Comparison of ENCODE assay signal across 17 cellular contexts in genomic region chr9:36039696-36040095, GRCh38. TPM values are rescaled to one million over a fixed set of nuclear protein-coding genes. Genes with fewer than 3 reads are reported as not detected.
A peak's percentile ranks its signal among the peaks of the same experiment; 100 is the strongest.
DNase-seq lines count a peak whose midpoint lies in the region; ATAC-seq and TF ChIP-seq lines count a peak whose summit lies in the region.
"Had no signal": no experiment of that assay in that cellular context is flagged by ENCODE, and none has a peak within 500 bp of the region (broad histone marks: within the 10 kb centered on the region; RNA-seq: fewer than 3 reads in every experiment).

No MANE protein-coding gene starts in this region.

- ATAC-seq in natural killer cell treated with Interleukin-12 subunit alpha and Interleukin-12 subunit beta and Interleukin-15 and Interleukin-18, amount 100 ng/mL, for 72 hours: no peak
- ATAC-seq in activated CD4-positive, alpha-beta T cell treated with anti-CD3 and anti-CD28 coated beads for 36 hours: no peak
- ATAC-seq: left colon had no signal

- CTCF ChIA-PET in activated CD4-positive, alpha-beta T cell treated with anti-CD3 and anti-CD28 coated beads for 36 hours (lab: Charles Lee): interaction anchor here (0.7 to 1.4 kb wide), 3 partner anchors 10 to 17 kb away, joined by 3 to 4 read pairs (median 3); no protein-coding TSS in a partner anchor

- no peak overlapping the region for H2AFZ ChIP-seq in neural cell (ENCODE audit: low read depth, low read length)

- H3K79me2 ChIP-seq in neural cell (replicated peaks; ENCODE audit: insufficient read depth, low read length): peaks cover 43% of the 10 kb centered on the region

- no peaks in the 10 kb centered on the region for H3K27me3 ChIP-seq in neural cell (ENCODE audit: insufficient read depth, low read depth, low read length)

- H3K9me2 ChIP-seq in neural cell (ENCODE audit: insufficient read depth, low read length): no peaks in the 10 kb centered on the region

- no peaks in the 10 kb centered on the region for H3F3A ChIP-seq in neural cell (ENCODE audit: insufficient read depth, low read length, poor library complexity, severe bottlenecking)

- H3K27me3 Mint-ChIP-seq in natural killer cell treated with Interleukin-12 subunit alpha and Interleukin-12 subunit beta and Interleukin-15 and Interleukin-18, amount 100 ng/mL, for 72 hours: no peaks in the 10 kb centered on the region
- H3K27me3 Mint-ChIP-seq in activated CD4-positive, alpha-beta T cell treated with anti-CD3 and anti-CD28 coated beads for 36 hours: no peaks in the 10 kb centered on the region
- H3K27me3 Mint-ChIP-seq: activated naive CD8-positive, alpha-beta T cell had no signal

- H4K20me1 ChIP-seq in neural cell (ENCODE audit: insufficient read depth): no peaks in the 10 kb centered on the region

- no peak overlapping the region for H3K27ac Mint-ChIP-seq in natural killer cell treated with Interleukin-12 subunit alpha and Interleukin-12 subunit beta and Interleukin-15 and Interleukin-18, amount 100 ng/mL, for 72 hours
- no peak overlapping the region for H3K27ac Mint-ChIP-seq in activated CD4-positive, alpha-beta T cell treated with anti-CD3 and anti-CD28 coated beads for 36 hours
- H3K27ac Mint-ChIP-seq: activated CD4-positive, alpha-beta T cell treated with anti-CD3 and anti-CD28 coated beads, Interleukin-2, amount 10 ng/mL, durations not matched to agents 24 days and 14 days had no signal

- H3K27ac ChIP-seq in neural cell (ENCODE audit: low read length): no peak overlapping the region
- H3K27ac ChIP-seq: KMS-11 had no signal

- no peaks in the 10 kb centered on the region for H3K36me3 Mint-ChIP-seq in natural killer cell treated with Interleukin-12 subunit alpha and Interleukin-12 subunit beta and Interleukin-15 and Interleukin-18, amount 100 ng/mL, for 72 hours
- no peaks in the 10 kb centered on the region for H3K36me3 Mint-ChIP-seq in activated CD4-positive, alpha-beta T cell treated with anti-CD3 and anti-CD28 coated beads for 36 hours (ENCODE audit: low read depth)
- H3K36me3 Mint-ChIP-seq: activated naive CD8-positive, alpha-beta T cell had no signal

- H3K4me3 ChIP-seq in neural cell (ENCODE audit: low read length): peak overlapping the region; percentile 95

- H3K4me3 Mint-ChIP-seq in natural killer cell treated with Interleukin-12 subunit alpha and Interleukin-12 subunit beta and Interleukin-15 and Interleukin-18, amount 100 ng/mL, for 72 hours: no peak overlapping the region
- no peak overlapping the region for H3K4me3 Mint-ChIP-seq in activated CD4-positive, alpha-beta T cell treated with anti-CD3 and anti-CD28 coated beads for 36 hours
- H3K4me3 Mint-ChIP-seq: activated CD4-positive, alpha-beta T cell treated with anti-CD3 and anti-CD28 coated beads, Interleukin-2, amount 10 ng/mL, durations not matched to agents 24 days and 14 days; activated naive CD8-positive, alpha-beta T cell had no signal

- DNase-seq in AG20443 (ENCODE audit: low spot score): peak; percentile 54
- DNase-seq in NCI-H226: peak; percentile 59
- peak; percentile 54 for DNase-seq in epidermal melanocyte (ENCODE audit: insufficient read length, low spot score)
- DNase-seq in natural killer cell treated with Interleukin-12 subunit alpha and Interleukin-12 subunit beta and Interleukin-15 and Interleukin-18, amount 100 ng/mL, for 72 hours (ENCODE audit: low spot score): no peak
- DNase-seq in amygdala (lab: John Stamatoyannopoulos, UW): no peak
- DNase-seq in SHP77 (lab: John Stamatoyannopoulos, UW): no peak
- DNase-seq in activated CD4-positive, alpha-beta T cell treated with anti-CD3 and anti-CD28 coated beads for 36 hours: no peak
- DNase-seq: activated CD4-positive, alpha-beta T cell treated with anti-CD3 and anti-CD28 coated beads, Interleukin-2, amount 10 ng/mL, durations not matched to agents 24 days and 14 days; DMS 273 treated with DMSO at 0.1 percent for 48 hours; hypothalamus; left colon; NCI-H1417 treated with DMSO at 0.1 percent for 48 hours; NCI-H2227 treated with DMSO at 0.1 percent for 48 hours; stimulated activated naive CD4-positive, alpha-beta T cell had no signal

- POLR2A ChIA-PET in activated CD4-positive, alpha-beta T cell treated with anti-CD3 and anti-CD28 coated beads for 36 hours (lab: Charles Lee): no interaction called here

- H3K9me3 Mint-ChIP-seq in natural killer cell treated with Interleukin-12 subunit alpha and Interleukin-12 subunit beta and Interleukin-15 and Interleukin-18, amount 100 ng/mL, for 72 hours: no peaks in the 10 kb centered on the region
- no peaks in the 10 kb centered on the region for H3K9me3 Mint-ChIP-seq in activated CD4-positive, alpha-beta T cell treated with anti-CD3 and anti-CD28 coated beads for 36 hours (ENCODE audit: low read depth)
- H3K9me3 Mint-ChIP-seq: activated CD4-positive, alpha-beta T cell treated with anti-CD3 and anti-CD28 coated beads, Interleukin-2, amount 10 ng/mL, durations not matched to agents 24 days and 14 days had no signal

- TF ChIP-seq CTCF in neural cell (IDR thresholded peaks at IDR 0.05; ENCODE audit: poor library complexity, severe bottlenecking): no peak

- H3K4me2 ChIP-seq in neural cell (ENCODE audit: low read length): no peak overlapping the region
- H3K4me2 ChIP-seq: KMS-11 had no signal

- no peak for TF ChIP-seq EP300 in neural cell (conservative IDR thresholded peaks at IDR 0.05; ENCODE audit: poor library complexity, severe bottlenecking)

- peaks cover 25 to 40% of the 10 kb centered on the region in 2 donors for H3K4me1 Mint-ChIP-seq in natural killer cell treated with Interleukin-12 subunit alpha and Interleukin-12 subunit beta and Interleukin-15 and Interleukin-18, amount 100 ng/mL, for 72 hours (ENCODE audit: low read depth in 2 of 2)
- H3K4me1 Mint-ChIP-seq in activated CD4-positive, alpha-beta T cell treated with anti-CD3 and anti-CD28 coated beads for 36 hours: peaks cover 60% of the 10 kb centered on the region

- TF ChIP-seq RAD21 in neural cell (conservative IDR thresholded peaks at IDR 0.05): no peak

- H3K9me3 ChIP-seq in neural cell (ENCODE audit: low read length): no peaks in the 10 kb centered on the region

- intact Hi-C loops in activated CD4-positive, alpha-beta T cell treated with anti-CD3 and anti-CD28 coated beads for 36 hours (cut with DNase I, micrococcal nuclease): loop anchor here (5.0 to 10.0 kb wide), 2 partner anchors 128 to 385 kb away; partner anchors contain the start of genes CCDC107 (in 1 of the 2), CCIN (in 1 of the 2), RMRP (in 1 of the 2) and SIT1 (in 1 of the 2)

- no peak overlapping the region for H3K9ac ChIP-seq in neural cell (ENCODE audit: low read length)
- H3K9ac ChIP-seq: KMS-11 had no signal

- H3K36me3 ChIP-seq in neural cell (ENCODE audit: insufficient read depth, low read length): no peaks in the 10 kb centered on the region

TF ChIP-seq in neural cell, 6 proteins besides CTCF, POLR2A, EP300 and RAD21:
- TF ChIP-seq REST (IDR thresholded peaks at IDR 0.05; ENCODE audit: borderline replicate concordance) (no peak), SMC3 (conservative IDR thresholded peaks at IDR 0.05; ENCODE audit: poor library complexity) (no peak), TAF1 (IDR thresholded peaks at IDR 0.05; ENCODE audit: low read depth) (no peak), EZH2 (IDR thresholded peaks at IDR 0.05; ENCODE audit: borderline replicate concordance, insufficient read depth, low read length, poor library complexity, severe bottlenecking) (no peak), POLR2AphosphoS5 (IDR thresholded peaks at IDR 0.05) (no peak), MXI1 (conservative IDR thresholded peaks at IDR 0.05; ENCODE audit: poor library complexity, severe bottlenecking) (no peak)

RNA-seq across cellular contexts. Expression of gene RECK, which starts 3.0 kb away (rescaled TPM):
- 6.9 and 10.2 TPM in 2 replicates for polyA plus RNA-seq in neural cell
- polyA minus RNA-seq in neural cell: 16.7 and 17.8 TPM in 2 replicates
- 1 to 10 TPM; 4.0 to 7.0 TPM for total RNA-seq in natural killer cell treated with Interleukin-12 subunit alpha and Interleukin-12 subunit beta and Interleukin-15 and Interleukin-18, amount 100 ng/mL, for 72 hours
- total RNA-seq in activated CD4-positive, alpha-beta T cell treated with anti-CD3 and anti-CD28 coated beads for 36 hours: 1 to 10 TPM; 5.0 to 5.6 TPM

Comparison
In these comparisons a context has a peak if more than half of its experiments do, and no peak if none do; other contexts are left out.
1. DNase-seq: peak in AG20443 (single experiment), NCI-H226 (single experiment) and epidermal melanocyte (single experiment); none in natural killer cell treated with Interleukin-12 subunit alpha and Interleukin-12 subunit beta and Interleukin-15 and Interleukin-18, amount 100 ng/mL, for 72 hours (single experiment), amygdala (0 of 56), SHP77 (0 of 2) and activated CD4-positive, alpha-beta T cell treated with anti-CD3 and anti-CD28 coated beads for 36 hours (single experiment).